Comparison of ENCODE assay signal across 22 cellular contexts in the genomic region with DNA sequence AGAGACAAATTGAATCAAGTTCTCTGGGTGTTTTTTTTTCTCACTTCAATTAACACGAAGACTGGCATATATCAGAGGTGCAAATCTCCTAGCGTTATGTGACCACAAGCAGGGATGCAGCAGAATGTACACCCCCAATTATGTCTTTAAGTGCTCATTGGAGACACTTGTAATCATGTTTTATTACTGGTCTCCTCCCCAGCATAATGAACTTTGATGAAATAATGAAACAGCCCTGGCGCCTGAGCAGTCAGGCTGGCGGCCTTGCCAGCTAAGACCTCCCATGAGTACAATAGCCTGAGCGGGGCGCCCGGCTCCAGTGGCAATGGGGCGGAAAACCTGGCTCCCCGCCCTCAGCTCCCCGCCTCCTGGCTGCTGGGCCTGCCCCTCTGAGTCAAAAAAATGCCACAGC.
DNase-seq lines count a peak whose midpoint lies in the region; ATAC-seq and TF ChIP-seq lines count a peak whose summit lies in the region.
"Had no signal": no experiment of that assay in that cellular context is flagged by ENCODE, and none has a peak within 500 bp of the region (broad histone marks: within the 10 kb centered on the region; RNA-seq: fewer than 3 reads in every experiment).

No MANE protein-coding gene starts in this region.

- H3K36me3 ChIP-seq in left lung (no peaks in the 10 kb centered on the region), SJCRH30 (no peaks in the 10 kb centered on the region)
- H3K36me3 ChIP-seq: cardiac muscle cell, neutrophil, upper lobe of left lung had no signal

- H3K4me1 Mint-ChIP-seq in activated CD4-positive, alpha-beta memory T cell treated with anti-CD3 and anti-CD28 coated beads for 36 hours (ENCODE audit: low read depth), result no peaks in the 10 kb centered on the region
- H3K4me1 Mint-ChIP-seq: activated naive CD4-positive, alpha-beta T cell treated with anti-CD3 and anti-CD28 coated beads, Interleukin-2, amount 10 ng/mL, durations not matched to agents 7 days and 5 days; CD4-positive, alpha-beta memory T cell had no signal

- POLR2A ChIA-PET in activated CD4-positive, alpha-beta memory T cell treated with anti-CD3 and anti-CD28 coated beads for 36 hours (lab: Charles Lee), result no interaction called here

- intact Hi-C loops in posterior cingulate gyrus (cut with DNase I) (no loop called here), left lung (cut with DNase I) (no loop called here)
- intact Hi-C loops in activated CD4-positive, alpha-beta memory T cell treated with anti-CD3 and anti-CD28 coated beads for 36 hours (cut with micrococcal nuclease), result no loop called here

- H3K27me3 ChIP-seq in left lung (peaks cover 0 to 83% of the 10 kb centered on the region in 2 donors), SJCRH30 (no peaks in the 10 kb centered on the region)
- H3K27me3 ChIP-seq: cardiac muscle cell had no signal

- peak; percentile 29 to 94 (median 59) for DNase-seq in NCI-H1417 (lab: John Stamatoyannopoulos, UW)
- no peak for DNase-seq in NCI-H1417 treated with DMSO at 0.1 percent for 48 hours (lab: John Stamatoyannopoulos, UW)
- DNase-seq in NCI-H1436 treated with DMSO at 0.1 percent for 48 hours (lab: John Stamatoyannopoulos, UW), result peak; percentile 52
- DNase-seq in anterior cingulate cortex (lab: John Stamatoyannopoulos, UW), result peak in 43 of 58 donors; percentile 5 to 74 (median 34)
- peak in 8 of 10 donors; percentile 34 to 89 (median 48) for DNase-seq in posterior cingulate gyrus
- no peak for DNase-seq in left lung
- DNase-seq in SJCRH30, result no peak
- no peak for DNase-seq in activated CD4-positive, alpha-beta memory T cell treated with anti-CD3 and anti-CD28 coated beads for 36 hours
- DNase-seq: activated naive CD4-positive, alpha-beta T cell treated with anti-CD3 and anti-CD28 coated beads, Interleukin-2, amount 10 ng/mL, durations not matched to agents 7 days and 5 days; CD4-positive, alpha-beta memory T cell; GOT3; KG1; kidney; NCI-H2029 treated with DMSO at 0.1 percent for 48 hours; NCI-H524; stimulated activated CD8-positive, alpha-beta memory T cell treated with anti-CD3 and anti-CD28 coated beads, Interleukin-4, amount 100 ng/mL, for 48 hours had no signal

- H3K4me3 ChIP-seq in left lung (no peak overlapping the region), SJCRH30 (no peak overlapping the region)
- H3K4me3 ChIP-seq: cardiac muscle cell, upper lobe of left lung had no signal

- no peaks in the 10 kb centered on the region for H3K36me3 Mint-ChIP-seq in activated CD4-positive, alpha-beta memory T cell treated with anti-CD3 and anti-CD28 coated beads for 36 hours
- H3K36me3 Mint-ChIP-seq: activated naive CD4-positive, alpha-beta T cell treated with anti-CD3 and anti-CD28 coated beads, Interleukin-2, amount 10 ng/mL, durations not matched to agents 7 days and 5 days; CD4-positive, alpha-beta memory T cell had no signal

- H3K27ac ChIP-seq in left lung (no peak overlapping the region), SJCRH30 (no peak overlapping the region)
- H3K27ac ChIP-seq: 22Rv1, cardiac muscle cell, neutrophil, upper lobe of left lung, VCaP had no signal

- H3K9me3 Mint-ChIP-seq in activated CD4-positive, alpha-beta memory T cell treated with anti-CD3 and anti-CD28 coated beads for 36 hours, result no peaks in the 10 kb centered on the region
- H3K9me3 Mint-ChIP-seq: activated naive CD4-positive, alpha-beta T cell treated with anti-CD3 and anti-CD28 coated beads, Interleukin-2, amount 10 ng/mL, durations not matched to agents 7 days and 5 days; activated T-helper 1 cell treated with anti-CD3 and anti-CD28 coated beads, Interleukin-12 subunit alpha, Interleukin-12 subunit beta, Interleukin-2, Interleukin-4 antibody, amounts not matched to agents 30 ng/mL and 10 ng/mL and 1 ng/mL, durations not matched to agents 14 hours and 24 hours and 36 hours had no signal

- no peak for ATAC-seq in left lung

- H3K4me1 ChIP-seq in left lung, result no peaks in the 10 kb centered on the region
- no peaks in the 10 kb centered on the region for H3K4me1 ChIP-seq in SJCRH30
- H3K4me1 ChIP-seq: upper lobe of left lung had no signal

- H3K9me3 ChIP-seq in left lung (no peaks in the 10 kb centered on the region), SJCRH30 (replicated peaks) (no peaks in the 10 kb centered on the region)
- H3K9me3 ChIP-seq: neutrophil, upper lobe of left lung had no signal

- H3K27me3 Mint-ChIP-seq in activated CD4-positive, alpha-beta memory T cell treated with anti-CD3 and anti-CD28 coated beads for 36 hours, result peaks cover 6% of the 10 kb centered on the region
- H3K27me3 Mint-ChIP-seq: activated naive CD4-positive, alpha-beta T cell treated with anti-CD3 and anti-CD28 coated beads, Interleukin-2, amount 10 ng/mL, durations not matched to agents 7 days and 5 days had no signal

- H3K27ac Mint-ChIP-seq in activated CD4-positive, alpha-beta memory T cell treated with anti-CD3 and anti-CD28 coated beads for 36 hours, result no peak overlapping the region
- H3K27ac Mint-ChIP-seq: activated naive CD4-positive, alpha-beta T cell treated with anti-CD3 and anti-CD28 coated beads, Interleukin-2, amount 10 ng/mL, durations not matched to agents 7 days and 5 days; activated T-helper 1 cell treated with anti-CD3 and anti-CD28 coated beads, Interleukin-12 subunit alpha, Interleukin-12 subunit beta, Interleukin-2, Interleukin-4 antibody, amounts not matched to agents 30 ng/mL and 10 ng/mL and 1 ng/mL, durations not matched to agents 14 hours and 24 hours and 36 hours had no signal

- no peak overlapping the region for H3K4me3 Mint-ChIP-seq in activated CD4-positive, alpha-beta memory T cell treated with anti-CD3 and anti-CD28 coated beads for 36 hours
- H3K4me3 Mint-ChIP-seq: activated naive CD4-positive, alpha-beta T cell treated with anti-CD3 and anti-CD28 coated beads, Interleukin-2, amount 10 ng/mL, durations not matched to agents 7 days and 5 days; activated T-helper 1 cell treated with anti-CD3 and anti-CD28 coated beads, Interleukin-12 subunit alpha, Interleukin-12 subunit beta, Interleukin-2, Interleukin-4 antibody, amounts not matched to agents 30 ng/mL and 10 ng/mL and 1 ng/mL, durations not matched to agents 14 hours and 24 hours and 36 hours; CD4-positive, alpha-beta memory T cell had no signal

- TF ChIP-seq CTCF in left lung (IDR thresholded peaks at IDR 0.05), result no peak

- CTCF ChIA-PET in activated CD4-positive, alpha-beta memory T cell treated with anti-CD3 and anti-CD28 coated beads for 36 hours (lab: Charles Lee), result no interaction called here

Comparison
In these comparisons a context has a peak if more than half of its experiments do, and no peak if none do; other contexts are left out.
1. DNase-seq: peak in NCI-H1417 (3 of 3), NCI-H1436 treated with DMSO at 0.1 percent for 48 hours (single experiment), anterior cingulate cortex (43 of 58) and posterior cingulate gyrus (8 of 10); none in NCI-H1417 treated with DMSO at 0.1 percent for 48 hours (single experiment), left lung (0 of 2), SJCRH30 (0 of 2) and activated CD4-positive, alpha-beta memory T cell treated with anti-CD3 and anti-CD28 coated beads for 36 hours (single experiment).